In the genomic region with DNA sequence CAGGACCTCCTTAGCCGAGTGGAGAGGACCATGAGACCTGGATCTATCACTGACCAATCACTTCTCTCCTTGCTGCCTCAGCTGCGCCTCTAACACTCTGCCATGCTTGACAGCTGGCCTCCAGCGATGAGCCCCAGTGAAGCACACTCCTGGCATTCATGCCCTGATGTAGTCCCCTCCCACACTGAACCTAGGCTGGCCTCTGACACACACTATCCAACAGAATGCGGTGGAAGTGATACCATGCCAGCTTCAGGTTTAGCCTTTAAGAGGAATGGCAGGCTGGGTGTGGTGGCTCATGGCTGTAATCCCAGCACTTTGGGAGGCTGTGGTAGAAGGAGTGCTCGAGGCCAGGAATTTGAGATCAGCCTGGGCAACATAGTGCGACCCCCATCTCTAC, we compare ENCODE assay signal across 1 cellular context.
TF ChIP-seq lines count a peak whose summit lies in the region.

No MANE protein-coding gene starts in this region.

TF ChIP-seq in H1, 55 proteins besides CTCF, POLR2A, EP300 and RAD21 (continued from another document):
- TF ChIP-seq, protein P1, sequence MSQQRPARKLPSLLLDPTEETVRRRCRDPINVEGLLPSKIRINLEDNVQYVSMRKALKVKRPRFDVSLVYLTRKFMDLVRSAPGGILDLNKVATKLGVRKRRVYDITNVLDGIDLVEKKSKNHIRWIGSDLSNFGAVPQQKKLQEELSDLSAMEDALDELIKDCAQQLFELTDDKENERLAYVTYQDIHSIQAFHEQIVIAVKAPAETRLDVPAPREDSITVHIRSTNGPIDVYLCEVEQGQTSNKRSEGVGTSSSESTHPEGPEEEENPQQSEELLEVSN (IDR thresholded peaks at IDR 0.05): no peak
- TF ChIP-seq TAF1 (IDR thresholded peaks at IDR 0.05; ENCODE audit: low read depth, low read length) (no peak), FOSL1 (IDR thresholded peaks at IDR 0.05; ENCODE audit: insufficient read depth, low read depth, low read length) (no peak), NANOG (IDR thresholded peaks at IDR 0.05; ENCODE audit: insufficient read depth, low read depth, low read length, poor library complexity, severe bottlenecking) (no peak), ATF2 (IDR thresholded peaks at IDR 0.05; ENCODE audit: low read length) (no peak), GABPA (IDR thresholded peaks at IDR 0.05; ENCODE audit: borderline replicate concordance, insufficient read depth, low read length) (no peak), ATF3 (IDR thresholded peaks at IDR 0.05; ENCODE audit: insufficient read depth, low read depth, low read length) (no peak), HDAC2 (IDR thresholded peaks at IDR 0.05; ENCODE audit: borderline replicate concordance in 1 of 2, low read depth in 2 of 2, low read length in 2 of 2) (no peak), SAP30 (IDR thresholded peaks at IDR 0.05; ENCODE audit: insufficient read depth, insufficient replicate concordance, low read length) (no peak), BACH1 (IDR thresholded peaks at IDR 0.05; ENCODE audit: low read length) (no peak), BCL11A (IDR thresholded peaks at IDR 0.05; ENCODE audit: low read depth in 2 of 2, low read length in 2 of 2) (no peak), KDM5A (IDR thresholded peaks at IDR 0.05; ENCODE audit: low read length) (no peak), POU5F1 (IDR thresholded peaks at IDR 0.05; ENCODE audit: low read depth, low read length) (no peak), BRCA1 (IDR thresholded peaks at IDR 0.05; ENCODE audit: low read depth, low read length) (no peak)
